ENCODE assay signal across 22 cellular contexts in genomic region chr13:52899206-52899605, GRCh38. TPM values are rescaled to one million over a fixed set of nuclear protein-coding genes. Genes with fewer than 3 reads are reported as not detected.
A peak's percentile ranks its signal among the peaks of the same experiment; 100 is the strongest.
DNase-seq lines count a peak whose midpoint lies in the region; ATAC-seq and TF ChIP-seq lines count a peak whose summit lies in the region.
"Had no signal": no experiment of that assay in that cellular context is flagged by ENCODE, and none has a peak within 500 bp of the region (broad histone marks: within the 10 kb centered on the region; RNA-seq: fewer than 3 reads in every experiment).

No MANE protein-coding gene starts in this region.

- dilution Hi-C loops in mammary epithelial cell (cut with HindIII; ENCODE audit: low sequenced_read_pairs): no loop called here

- H3K27me3 ChIP-seq in GM23338 (ENCODE audit: insufficient read depth): 0 out of 2 replicates have a peak, but pooled peaks cover 6% of the 10 kb centered on the region
- no peaks in the 10 kb centered on the region for H3K27me3 ChIP-seq in mammary epithelial cell (ENCODE audit: insufficient read depth, low read length)

- H3K4me1 ChIP-seq in GM23338 (ENCODE audit: insufficient read depth): peaks cover 61% of the 10 kb centered on the region
- no peaks in the 10 kb centered on the region for H3K4me1 ChIP-seq in mammary epithelial cell (ENCODE audit: insufficient read depth, low read length)
- H3K4me1 ChIP-seq: A549 had no signal

- H3F3A ChIP-seq in GM23338 (replicated peaks; ENCODE audit: low read depth): no peaks in the 10 kb centered on the region; the same call in 1 of the 2 replicates

- H3K4me1 Mint-ChIP-seq in GM23338: peaks cover 53% of the 10 kb centered on the region
- no peaks in the 10 kb centered on the region for H3K4me1 Mint-ChIP-seq in activated CD8-positive, alpha-beta T cell treated with anti-CD3 and anti-CD28 coated beads, Interleukin-2, amount 10 ng/mL, durations not matched to agents 7 days and 5 days (ENCODE audit: low read depth)
- H3K4me1 Mint-ChIP-seq: T-cell had no signal

- no TSS peak for BruUV-seq in mammary epithelial cell (replicated peaks; lab: Mats Ljungman, UMichigan)

- H3K27ac Mint-ChIP-seq in GM23338: no peak overlapping the region
- H3K27ac Mint-ChIP-seq in activated CD8-positive, alpha-beta T cell treated with anti-CD3 and anti-CD28 coated beads, Interleukin-2, amount 10 ng/mL, durations not matched to agents 7 days and 5 days: no peak overlapping the region
- H3K27ac Mint-ChIP-seq: CD4-positive, alpha-beta T cell; T-cell had no signal

- 76% methylated on average over 5 of the region's 5 CpGs for WGBS in mammary epithelial cell (ENCODE audit: low coverage, missing lambda C conversion rate)

- peak in 1 of 2 experiments; percentile 37; a peak in 2 of 4 replicates for TF ChIP-seq CTCF in GM23338 (conservative IDR thresholded peaks at IDR 0.05; ENCODE audit: low read depth in 2 of 2)
- TF ChIP-seq CTCF in mammary epithelial cell (conservative IDR thresholded peaks at IDR 0.05 in 1 of 2, IDR thresholded peaks at IDR 0.05 in 1 of 2; ENCODE audit: extremely low read depth in 1 of 2, insufficient read depth in 1 of 2, low read depth in 1 of 2, low read length in 2 of 2): peak in 1 of 2 donors; percentile 10

- H3K9me3 ChIP-seq in mammary epithelial cell (replicated peaks; ENCODE audit: insufficient read depth, low read length): no peaks in the 10 kb centered on the region
- H3K9me3 ChIP-seq: A549, SK-N-SH had no signal

- H3K27me3 Mint-ChIP-seq in GM23338 (ENCODE audit: insufficient read depth, low read depth, poor library complexity): peaks cover 7% of the 10 kb centered on the region
- H3K27me3 Mint-ChIP-seq in activated CD8-positive, alpha-beta T cell treated with anti-CD3 and anti-CD28 coated beads, Interleukin-2, amount 10 ng/mL, durations not matched to agents 7 days and 5 days (ENCODE audit: low read depth): no peaks in the 10 kb centered on the region

- no peaks in the 10 kb centered on the region for H3K9me2 ChIP-seq in GM23338 (ENCODE audit: insufficient read depth)
- H3K9me2 ChIP-seq: SK-N-SH had no signal

- no peak overlapping the region for H3K4me2 ChIP-seq in GM23338
- no peak overlapping the region for H3K4me2 ChIP-seq in mammary epithelial cell (ENCODE audit: insufficient read depth, low read depth, low read length)
- H3K4me2 ChIP-seq: A549, KMS-11, SK-N-SH had no signal

- in situ Hi-C loops in mammary epithelial cell (cut with MboI; ENCODE audit: low sequenced_read_pairs in 2 of 2): no loop called here

- no peaks in the 10 kb centered on the region for H4K20me1 ChIP-seq in GM23338 (replicated peaks; ENCODE audit: insufficient read depth)
- H4K20me1 ChIP-seq in mammary epithelial cell (ENCODE audit: insufficient read depth, low read length): no peaks in the 10 kb centered on the region

- DNase-seq in NCI-H510A treated with DMSO at 0.1 percent for 48 hours (lab: John Stamatoyannopoulos, UW): peak; percentile 4
- DNase-seq in NCI-H510A (lab: John Stamatoyannopoulos, UW): no peak
- DNase-seq in GM23338 (ENCODE audit: low spot score): no peak
- DNase-seq in NCI-H69 (lab: John Stamatoyannopoulos, UW): peak; percentile 88
- DNase-seq in islet precursor cell: peak; percentile 39
- DNase-seq in NOMO-1 (lab: John Stamatoyannopoulos, UW; ENCODE audit: unreplicated experiment in 2 of 2): no peak
- DNase-seq in activated CD8-positive, alpha-beta T cell treated with anti-CD3 and anti-CD28 coated beads, Interleukin-2, amount 10 ng/mL, durations not matched to agents 7 days and 5 days: no peak
- DNase-seq in mammary epithelial cell: no peak
- DNase-seq: CD4-positive, alpha-beta T cell; DMS79 treated with DMSO at 0.1 percent for 48 hours; HCEC 1CT; MV-4-11; NCI-H2029 treated with DMSO at 0.1 percent for 48 hours; NCI-H345; OCI-M1; Right ventricle myocardium superior; SK-N-SH; T-cell had no signal

- CTCF ChIA-PET in activated CD8-positive, alpha-beta T cell treated with anti-CD3 and anti-CD28 coated beads, Interleukin-2, amount 10 ng/mL, durations not matched to agents 7 days and 5 days (lab: Charles Lee): no interaction called here
- CTCF ChIA-PET in mammary epithelial cell (lab: Charles Lee; ENCODE audit: low non-redundant PET): no interaction called here

- intact Hi-C loops in mammary epithelial cell (cut with micrococcal nuclease): loop anchor here (10.0 kb wide), 1 partner anchor 256 kb away; no protein-coding TSS in a partner anchor

- H3K36me3 ChIP-seq in GM23338 (ENCODE audit: insufficient read depth) (no peaks in the 10 kb centered on the region), mammary epithelial cell (ENCODE audit: insufficient read depth, low read length) (no peaks in the 10 kb centered on the region)

- H3K9me3 Mint-ChIP-seq in GM23338: no peaks in the 10 kb centered on the region
- H3K9me3 Mint-ChIP-seq in activated CD8-positive, alpha-beta T cell treated with anti-CD3 and anti-CD28 coated beads, Interleukin-2, amount 10 ng/mL, durations not matched to agents 7 days and 5 days (ENCODE audit: insufficient read depth): no peaks in the 10 kb centered on the region
- H3K9me3 Mint-ChIP-seq: CD4-positive, alpha-beta T cell; T-cell had no signal

- no peak overlapping the region for H3K9ac ChIP-seq in mammary epithelial cell (ENCODE audit: insufficient read depth, low read length)
- H3K9ac ChIP-seq: KMS-11, SK-N-SH had no signal

- no peaks in the 10 kb centered on the region for H3K79me2 ChIP-seq in GM23338 (replicated peaks; ENCODE audit: insufficient read depth)
- H3K79me2 ChIP-seq in mammary epithelial cell (ENCODE audit: insufficient read depth, low read length): no peaks in the 10 kb centered on the region

- H3K4me3 Mint-ChIP-seq in GM23338: no peak overlapping the region
- H3K4me3 Mint-ChIP-seq in activated CD8-positive, alpha-beta T cell treated with anti-CD3 and anti-CD28 coated beads, Interleukin-2, amount 10 ng/mL, durations not matched to agents 7 days and 5 days: no peak overlapping the region
- H3K4me3 Mint-ChIP-seq: CD4-positive, alpha-beta T cell; T-cell had no signal

- no peak overlapping the region for H2AFZ ChIP-seq in GM23338
- no peak overlapping the region for H2AFZ ChIP-seq in mammary epithelial cell (ENCODE audit: low read depth, low read length)

- peak; percentile 10; the same call in 2 of the 3 replicates for ATAC-seq in GM23338
- no peak for ATAC-seq in activated CD8-positive, alpha-beta T cell treated with anti-CD3 and anti-CD28 coated beads, Interleukin-2, amount 10 ng/mL, durations not matched to agents 7 days and 5 days
- ATAC-seq: A549, T-cell had no signal

- H3K36me3 Mint-ChIP-seq in GM23338 (ENCODE audit: low read depth): no peaks in the 10 kb centered on the region
- no peaks in the 10 kb centered on the region for H3K36me3 Mint-ChIP-seq in activated CD8-positive, alpha-beta T cell treated with anti-CD3 and anti-CD28 coated beads, Interleukin-2, amount 10 ng/mL, durations not matched to agents 7 days and 5 days (ENCODE audit: low read depth)
- H3K36me3 Mint-ChIP-seq: T-cell had no signal

- no peak overlapping the region for H3K4me3 ChIP-seq in GM23338
- no peak overlapping the region for H3K4me3 ChIP-seq in mammary epithelial cell (replicated peaks in 1 of 3; ENCODE audit: insufficient read depth in 1 of 3, low read depth in 2 of 3, low read length in 3 of 3)
- H3K4me3 ChIP-seq: A549 had no signal

- POLR2A ChIA-PET in activated CD8-positive, alpha-beta T cell treated with anti-CD3 and anti-CD28 coated beads, Interleukin-2, amount 10 ng/mL, durations not matched to agents 7 days and 5 days (lab: Charles Lee): no interaction called here

- H3K27ac ChIP-seq in GM23338 (ENCODE audit: low read depth) (no peak overlapping the region), mammary epithelial cell (ENCODE audit: insufficient read depth, low read depth, low read length) (no peak overlapping the region)
- H3K27ac ChIP-seq: A549, HL-60, KMS-11 had no signal

TF ChIP-seq in GM23338, 12 proteins besides CTCF, POLR2A, EP300 and RAD21 (continues in another document):
- TF ChIP-seq ZNF331 (CRISPR knock-in tag; IDR thresholded peaks at IDR 0.05; ENCODE audit: low read depth): no peak

RNA-seq across cellular contexts. Expression of gene PCDH8, which starts 50.8 kb away (rescaled TPM):
- 1.2 and 1.7 TPM in 2 replicates for total RNA-seq in GM23338 (2014; rRNA removed; shearing (Covaris generic))
- 0.36 and 0.83 TPM in 2 replicates for polyA plus RNA-seq in GM23338 (2016; fragmentation: Nextera tagmentation; extraction: Ambion mirVana)
- total RNA-seq in activated CD8-positive, alpha-beta T cell treated with anti-CD3 and anti-CD28 coated beads, Interleukin-2, amount 10 ng/mL, durations not matched to agents 7 days and 5 days: not detected
- total RNA-seq in mammary epithelial cell: under 1 TPM in 1 of 2 donors, not detected in 1; under 0.01 TPM
- not detected for polyA plus RNA-seq in mammary epithelial cell
- polyA minus RNA-seq in mammary epithelial cell: not detected
- total RNA-seq: CD4-positive, alpha-beta T cell; HT1080; Right ventricle myocardium superior; T-cell had no signal
- polyA plus RNA-seq: A549, SK-N-SH had no signal

Comparison
In these comparisons a context has a peak if more than half of its experiments do, and no peak if none do; other contexts are left out.
1. DNase-seq: peak in NCI-H510A treated with DMSO at 0.1 percent for 48 hours (single experiment), NCI-H69 (single experiment) and islet precursor cell (single experiment); none in NCI-H510A (single experiment), GM23338 (single experiment), NOMO-1 (0 of 2), activated CD8-positive, alpha-beta T cell treated with anti-CD3 and anti-CD28 coated beads, Interleukin-2, amount 10 ng/mL, durations not matched to agents 7 days and 5 days (single experiment) and mammary epithelial cell (single experiment).